1 cellular context compared by ENCODE assay signal in the genomic region with DNA sequence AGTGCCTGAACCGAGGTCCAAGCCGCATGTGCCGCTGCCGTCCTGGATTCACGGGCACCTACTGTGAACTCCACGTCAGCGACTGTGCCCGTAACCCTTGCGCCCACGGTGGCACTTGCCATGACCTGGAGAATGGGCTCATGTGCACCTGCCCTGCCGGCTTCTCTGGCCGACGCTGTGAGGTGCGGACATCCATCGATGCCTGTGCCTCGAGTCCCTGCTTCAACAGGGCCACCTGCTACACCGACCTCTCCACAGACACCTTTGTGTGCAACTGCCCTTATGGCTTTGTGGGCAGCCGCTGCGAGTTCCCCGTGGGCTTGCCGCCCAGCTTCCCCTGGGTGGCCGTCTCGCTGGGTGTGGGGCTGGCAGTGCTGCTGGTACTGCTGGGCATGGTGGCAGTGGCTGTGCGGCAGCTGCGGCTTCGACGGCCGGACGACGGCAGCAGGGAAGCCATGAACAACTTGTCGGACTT.
TF ChIP-seq lines count a peak whose summit lies in the region.

No MANE protein-coding gene starts in this region.

TF ChIP-seq in HepG2, 621 proteins besides CTCF, POLR2A, EP300 and RAD21 (continues in another document):
- TF ChIP-seq ZSCAN29 (CRISPR knock-in tag; conservative IDR thresholded peaks at IDR 0.05): no peak
- TF ChIP-seq, protein P1, sequence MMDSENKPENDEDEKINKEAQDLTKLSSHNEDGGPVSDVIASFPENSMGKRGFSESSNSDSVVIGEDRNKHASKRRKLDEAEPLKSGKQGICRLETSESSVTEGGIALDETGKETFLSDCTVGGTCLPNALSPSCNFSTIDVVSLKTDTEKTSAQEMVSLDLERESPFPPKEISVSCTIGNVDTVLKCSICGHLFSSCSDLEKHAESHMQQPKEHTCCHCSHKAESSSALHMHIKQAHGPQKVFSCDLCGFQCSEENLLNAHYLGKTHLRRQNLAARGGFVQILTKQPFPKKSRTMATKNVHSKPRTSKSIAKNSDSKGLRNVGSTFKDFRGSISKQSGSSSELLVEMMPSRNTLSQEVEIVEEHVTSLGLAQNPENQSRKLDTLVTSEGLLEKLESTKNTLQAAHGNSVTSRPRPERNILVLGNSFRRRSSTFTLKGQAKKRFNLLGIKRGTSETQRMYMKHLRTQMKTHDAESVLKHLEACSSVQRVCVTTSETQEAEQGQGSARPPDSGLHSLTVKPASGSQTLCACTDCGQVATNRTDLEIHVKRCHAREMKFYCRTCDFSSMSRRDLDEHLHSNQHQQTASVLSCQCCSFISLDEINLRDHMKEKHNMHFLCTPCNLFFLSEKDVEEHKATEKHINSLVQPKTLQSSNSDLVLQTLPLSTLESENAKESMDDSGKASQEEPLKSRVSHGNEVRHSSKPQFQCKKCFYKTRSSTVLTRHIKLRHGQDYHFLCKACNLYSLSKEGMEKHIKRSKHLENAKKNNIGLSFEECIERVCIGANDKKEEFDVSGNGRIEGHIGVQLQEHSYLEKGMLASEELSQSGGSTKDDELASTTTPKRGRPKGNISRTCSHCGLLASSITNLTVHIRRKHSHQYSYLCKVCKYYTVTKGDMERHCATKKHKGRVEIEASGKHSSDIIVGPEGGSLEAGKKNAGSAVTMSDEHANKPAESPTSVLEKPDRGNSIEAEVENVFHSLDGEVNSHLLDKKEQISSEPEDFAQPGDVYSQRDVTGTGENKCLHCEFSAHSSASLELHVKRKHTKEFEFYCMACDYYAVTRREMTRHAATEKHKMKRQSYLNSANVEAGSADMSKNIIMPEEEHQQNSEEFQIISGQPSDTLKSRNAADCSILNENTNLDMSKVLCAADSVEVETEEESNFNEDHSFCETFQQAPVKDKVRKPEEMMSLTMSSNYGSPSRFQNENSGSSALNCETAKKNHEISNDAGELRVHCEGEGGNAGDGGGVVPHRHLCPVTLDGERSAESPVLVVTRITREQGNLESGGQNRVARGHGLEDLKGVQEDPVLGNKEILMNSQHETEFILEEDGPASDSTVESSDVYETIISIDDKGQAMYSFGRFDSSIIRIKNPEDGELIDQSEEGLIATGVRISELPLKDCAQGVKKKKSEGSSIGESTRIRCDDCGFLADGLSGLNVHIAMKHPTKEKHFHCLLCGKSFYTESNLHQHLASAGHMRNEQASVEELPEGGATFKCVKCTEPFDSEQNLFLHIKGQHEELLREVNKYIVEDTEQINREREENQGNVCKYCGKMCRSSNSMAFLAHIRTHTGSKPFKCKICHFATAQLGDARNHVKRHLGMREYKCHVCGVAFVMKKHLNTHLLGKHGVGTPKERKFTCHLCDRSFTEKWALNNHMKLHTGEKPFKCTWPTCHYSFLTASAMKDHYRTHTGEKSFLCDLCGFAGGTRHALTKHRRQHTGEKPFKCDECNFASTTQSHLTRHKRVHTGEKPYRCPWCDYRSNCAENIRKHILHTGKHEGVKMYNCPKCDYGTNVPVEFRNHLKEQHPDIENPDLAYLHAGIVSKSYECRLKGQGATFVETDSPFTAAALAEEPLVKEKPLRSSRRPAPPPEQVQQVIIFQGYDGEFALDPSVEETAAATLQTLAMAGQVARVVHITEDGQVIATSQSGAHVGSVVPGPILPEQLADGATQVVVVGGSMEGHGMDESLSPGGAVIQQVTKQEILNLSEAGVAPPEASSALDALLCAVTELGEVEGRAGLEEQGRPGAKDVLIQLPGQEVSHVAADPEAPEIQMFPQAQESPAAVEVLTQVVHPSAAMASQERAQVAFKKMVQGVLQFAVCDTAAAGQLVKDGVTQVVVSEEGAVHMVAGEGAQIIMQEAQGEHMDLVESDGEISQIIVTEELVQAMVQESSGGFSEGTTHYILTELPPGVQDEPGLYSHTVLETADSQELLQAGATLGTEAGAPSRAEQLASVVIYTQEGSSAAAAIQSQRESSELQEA (CRISPR knock-in tag; IDR thresholded peaks at IDR 0.05; ENCODE audit: not compliant biosample characterization): peak; percentile 62
- peak; percentile 56; the same call in 1 of the 2 replicates for TF ChIP-seq MTA1 (CRISPR knock-in tag; IDR thresholded peaks at IDR 0.05; ENCODE audit: borderline replicate concordance)
- TF ChIP-seq, protein P2, sequence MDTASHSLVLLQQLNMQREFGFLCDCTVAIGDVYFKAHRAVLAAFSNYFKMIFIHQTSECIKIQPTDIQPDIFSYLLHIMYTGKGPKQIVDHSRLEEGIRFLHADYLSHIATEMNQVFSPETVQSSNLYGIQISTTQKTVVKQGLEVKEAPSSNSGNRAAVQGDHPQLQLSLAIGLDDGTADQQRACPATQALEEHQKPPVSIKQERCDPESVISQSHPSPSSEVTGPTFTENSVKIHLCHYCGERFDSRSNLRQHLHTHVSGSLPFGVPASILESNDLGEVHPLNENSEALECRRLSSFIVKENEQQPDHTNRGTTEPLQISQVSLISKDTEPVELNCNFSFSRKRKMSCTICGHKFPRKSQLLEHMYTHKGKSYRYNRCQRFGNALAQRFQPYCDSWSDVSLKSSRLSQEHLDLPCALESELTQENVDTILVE (CRISPR knock-in tag; IDR thresholded peaks at IDR 0.05): no peak
- TF ChIP-seq NFE2 (CRISPR knock-in tag; IDR thresholded peaks at IDR 0.05): no peak
- no peak for TF ChIP-seq ADNP (CRISPR knock-in tag; IDR thresholded peaks at IDR 0.05)
- peak; percentile 68; the same call in 1 of the 2 replicates for TF ChIP-seq ZBTB38 (CRISPR knock-in tag; IDR thresholded peaks at IDR 0.05)
- no peak for TF ChIP-seq HMG20A (CRISPR knock-in tag; IDR thresholded peaks at IDR 0.05; ENCODE audit: borderline replicate concordance)
- no peak for TF ChIP-seq ZNF614 (CRISPR knock-in tag; IDR thresholded peaks at IDR 0.05; ENCODE audit: borderline replicate concordance)
- TF ChIP-seq ZFYVE20 (CRISPR knock-in tag; IDR thresholded peaks at IDR 0.05; ENCODE audit: borderline replicate concordance, low read depth): no peak
- 0 out of 2 replicates have a peak, but pooled peaks have one; percentile 14 for TF ChIP-seq EEA1 (CRISPR knock-in tag; IDR thresholded peaks at IDR 0.05; ENCODE audit: borderline replicate concordance)
- peak; percentile 46; the same call in 1 of the 2 replicates for TF ChIP-seq HNRNPL (IDR thresholded peaks at IDR 0.05; ENCODE audit: low read depth, low read length)
- TF ChIP-seq NFATC3 (CRISPR knock-in tag; IDR thresholded peaks at IDR 0.05): no peak
- TF ChIP-seq SMARCE1 (IDR thresholded peaks at IDR 0.05; ENCODE audit: borderline replicate concordance): no peak
- TF ChIP-seq ZNF547 (CRISPR knock-in tag; IDR thresholded peaks at IDR 0.05): 0 out of 2 replicates have a peak, but pooled peaks have one; percentile 64
- no peak for TF ChIP-seq ZBTB7B (CRISPR knock-in tag; IDR thresholded peaks at IDR 0.05)
- TF ChIP-seq PITX1 (CRISPR knock-in tag; IDR thresholded peaks at IDR 0.05): no peak
- TF ChIP-seq, protein P3, sequence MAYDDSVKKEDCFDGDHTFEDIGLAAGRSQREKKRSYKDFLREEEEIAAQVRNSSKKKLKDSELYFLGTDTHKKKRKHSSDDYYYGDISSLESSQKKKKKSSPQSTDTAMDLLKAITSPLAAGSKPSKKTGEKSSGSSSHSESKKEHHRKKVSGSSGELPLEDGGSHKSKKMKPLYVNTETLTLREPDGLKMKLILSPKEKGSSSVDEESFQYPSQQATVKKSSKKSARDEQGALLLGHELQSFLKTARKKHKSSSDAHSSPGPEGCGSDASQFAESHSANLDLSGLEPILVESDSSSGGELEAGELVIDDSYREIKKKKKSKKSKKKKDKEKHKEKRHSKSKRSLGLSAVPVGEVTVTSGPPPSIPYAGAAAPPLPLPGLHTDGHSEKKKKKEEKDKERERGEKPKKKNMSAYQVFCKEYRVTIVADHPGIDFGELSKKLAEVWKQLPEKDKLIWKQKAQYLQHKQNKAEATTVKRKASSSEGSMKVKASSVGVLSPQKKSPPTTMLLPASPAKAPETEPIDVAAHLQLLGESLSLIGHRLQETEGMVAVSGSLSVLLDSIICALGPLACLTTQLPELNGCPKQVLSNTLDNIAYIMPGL (CRISPR knock-in tag; IDR thresholded peaks at IDR 0.05; ENCODE audit: borderline replicate concordance in 1 of 2, low read depth in 1 of 2): no peak
- no peak for TF ChIP-seq HIVEP1 (CRISPR knock-in tag; IDR thresholded peaks at IDR 0.05)
- TF ChIP-seq RNF2 (conservative IDR thresholded peaks at IDR 0.05; ENCODE audit: low read depth): no peak
- TF ChIP-seq MAFK (conservative IDR thresholded peaks at IDR 0.05 in 1 of 2, IDR thresholded peaks at IDR 0.05 in 1 of 2; ENCODE audit: low read length in 2 of 2): no peak
- TF ChIP-seq, protein P4, sequence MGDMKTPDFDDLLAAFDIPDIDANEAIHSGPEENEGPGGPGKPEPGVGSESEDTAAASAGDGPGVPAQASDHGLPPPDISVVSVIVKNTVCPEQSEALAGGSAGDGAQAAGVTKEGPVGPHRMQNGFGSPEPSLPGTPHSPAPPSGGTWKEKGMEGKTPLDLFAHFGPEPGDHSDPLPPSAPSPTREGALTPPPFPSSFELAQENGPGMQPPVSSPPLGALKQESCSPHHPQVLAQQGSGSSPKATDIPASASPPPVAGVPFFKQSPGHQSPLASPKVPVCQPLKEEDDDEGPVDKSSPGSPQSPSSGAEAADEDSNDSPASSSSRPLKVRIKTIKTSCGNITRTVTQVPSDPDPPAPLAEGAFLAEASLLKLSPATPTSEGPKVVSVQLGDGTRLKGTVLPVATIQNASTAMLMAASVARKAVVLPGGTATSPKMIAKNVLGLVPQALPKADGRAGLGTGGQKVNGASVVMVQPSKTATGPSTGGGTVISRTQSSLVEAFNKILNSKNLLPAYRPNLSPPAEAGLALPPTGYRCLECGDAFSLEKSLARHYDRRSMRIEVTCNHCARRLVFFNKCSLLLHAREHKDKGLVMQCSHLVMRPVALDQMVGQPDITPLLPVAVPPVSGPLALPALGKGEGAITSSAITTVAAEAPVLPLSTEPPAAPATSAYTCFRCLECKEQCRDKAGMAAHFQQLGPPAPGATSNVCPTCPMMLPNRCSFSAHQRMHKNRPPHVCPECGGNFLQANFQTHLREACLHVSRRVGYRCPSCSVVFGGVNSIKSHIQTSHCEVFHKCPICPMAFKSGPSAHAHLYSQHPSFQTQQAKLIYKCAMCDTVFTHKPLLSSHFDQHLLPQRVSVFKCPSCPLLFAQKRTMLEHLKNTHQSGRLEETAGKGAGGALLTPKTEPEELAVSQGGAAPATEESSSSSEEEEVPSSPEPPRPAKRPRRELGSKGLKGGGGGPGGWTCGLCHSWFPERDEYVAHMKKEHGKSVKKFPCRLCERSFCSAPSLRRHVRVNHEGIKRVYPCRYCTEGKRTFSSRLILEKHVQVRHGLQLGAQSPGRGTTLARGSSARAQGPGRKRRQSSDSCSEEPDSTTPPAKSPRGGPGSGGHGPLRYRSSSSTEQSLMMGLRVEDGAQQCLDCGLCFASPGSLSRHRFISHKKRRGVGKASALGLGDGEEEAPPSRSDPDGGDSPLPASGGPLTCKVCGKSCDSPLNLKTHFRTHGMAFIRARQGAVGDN (CRISPR knock-in tag; IDR thresholded peaks at IDR 0.05): peak; percentile 93
- TF ChIP-seq, protein P5, sequence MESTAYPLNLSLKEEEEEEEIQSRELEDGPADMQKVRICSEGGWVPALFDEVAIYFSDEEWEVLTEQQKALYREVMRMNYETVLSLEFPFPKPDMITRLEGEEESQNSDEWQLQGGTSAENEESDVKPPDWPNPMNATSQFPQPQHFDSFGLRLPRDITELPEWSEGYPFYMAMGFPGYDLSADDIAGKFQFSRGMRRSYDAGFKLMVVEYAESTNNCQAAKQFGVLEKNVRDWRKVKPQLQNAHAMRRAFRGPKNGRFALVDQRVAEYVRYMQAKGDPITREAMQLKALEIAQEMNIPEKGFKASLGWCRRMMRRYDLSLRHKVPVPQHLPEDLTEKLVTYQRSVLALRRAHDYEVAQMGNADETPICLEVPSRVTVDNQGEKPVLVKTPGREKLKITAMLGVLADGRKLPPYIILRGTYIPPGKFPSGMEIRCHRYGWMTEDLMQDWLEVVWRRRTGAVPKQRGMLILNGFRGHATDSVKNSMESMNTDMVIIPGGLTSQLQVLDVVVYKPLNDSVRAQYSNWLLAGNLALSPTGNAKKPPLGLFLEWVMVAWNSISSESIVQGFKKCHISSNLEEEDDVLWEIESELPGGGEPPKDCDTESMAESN (CRISPR knock-in tag; conservative IDR thresholded peaks at IDR 0.05): no peak
- TF ChIP-seq, protein P6, sequence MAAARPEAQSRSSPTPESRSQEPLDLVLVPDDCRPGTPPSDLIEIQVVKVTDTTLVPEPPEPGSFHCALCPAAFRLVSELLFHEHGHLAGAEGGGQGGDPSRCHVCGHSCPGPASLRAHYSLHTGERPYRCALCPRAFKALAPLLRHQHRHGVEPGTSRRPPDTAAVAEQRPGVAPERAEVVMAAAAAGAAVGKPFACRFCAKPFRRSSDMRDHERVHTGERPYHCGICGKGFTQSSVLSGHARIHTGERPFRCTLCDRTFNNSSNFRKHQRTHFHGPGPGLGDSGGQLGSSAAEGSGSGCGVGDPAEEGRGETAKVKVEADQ (CRISPR knock-in tag; IDR thresholded peaks at IDR 0.05; ENCODE audit: borderline replicate concordance): peak; percentile 77; the same call in 1 of the 2 replicates
- TF ChIP-seq ZNF883 (CRISPR knock-in tag; IDR thresholded peaks at IDR 0.05; ENCODE audit: not compliant biosample characterization): peak; percentile 24
- 0 out of 2 replicates have a peak, but pooled peaks have one; percentile 37 for TF ChIP-seq ZNF33B (CRISPR knock-in tag; IDR thresholded peaks at IDR 0.05)
- TF ChIP-seq, protein P7, sequence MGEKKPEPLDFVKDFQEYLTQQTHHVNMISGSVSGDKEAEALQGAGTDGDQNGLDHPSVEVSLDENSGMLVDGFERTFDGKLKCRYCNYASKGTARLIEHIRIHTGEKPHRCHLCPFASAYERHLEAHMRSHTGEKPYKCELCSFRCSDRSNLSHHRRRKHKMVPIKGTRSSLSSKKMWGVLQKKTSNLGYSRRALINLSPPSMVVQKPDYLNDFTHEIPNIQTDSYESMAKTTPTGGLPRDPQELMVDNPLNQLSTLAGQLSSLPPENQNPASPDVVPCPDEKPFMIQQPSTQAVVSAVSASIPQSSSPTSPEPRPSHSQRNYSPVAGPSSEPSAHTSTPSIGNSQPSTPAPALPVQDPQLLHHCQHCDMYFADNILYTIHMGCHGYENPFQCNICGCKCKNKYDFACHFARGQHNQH (CRISPR knock-in tag; IDR thresholded peaks at IDR 0.05): no peak
- no peak for TF ChIP-seq NR2F2 (IDR thresholded peaks at IDR 0.05; ENCODE audit: borderline replicate concordance, low read depth)
- TF ChIP-seq ELF4 (CRISPR knock-in tag; IDR thresholded peaks at IDR 0.05; ENCODE audit: borderline replicate concordance): no peak
- no peak for TF ChIP-seq ZNF282 (IDR thresholded peaks at IDR 0.05; ENCODE audit: partially characterized antibody)
- TF ChIP-seq SALL1 (CRISPR knock-in tag; IDR thresholded peaks at IDR 0.05): 0 out of 2 replicates have a peak, but pooled peaks have one; percentile 5
- TF ChIP-seq SYNCRIP (IDR thresholded peaks at IDR 0.05; ENCODE audit: insufficient read depth, low read depth, low read length): no peak
- no peak for TF ChIP-seq CREM (IDR thresholded peaks at IDR 0.05)
- TF ChIP-seq CREM (CRISPR knock-in tag; IDR thresholded peaks at IDR 0.05): no peak
- no peak for TF ChIP-seq ZBTB7A (CRISPR knock-in tag; IDR thresholded peaks at IDR 0.05)
- no peak for TF ChIP-seq CCAR2 (optimal IDR thresholded peaks at IDR 0.05; ENCODE audit: low read depth, low read length)
- TF ChIP-seq ZNF337 (CRISPR knock-in tag; IDR thresholded peaks at IDR 0.05; ENCODE audit: borderline replicate concordance, low read depth): no peak
- peak; percentile 41; the same call in 1 of the 2 replicates for TF ChIP-seq ZNF274 (CRISPR knock-in tag; IDR thresholded peaks at IDR 0.05)
- TF ChIP-seq, protein P8, sequence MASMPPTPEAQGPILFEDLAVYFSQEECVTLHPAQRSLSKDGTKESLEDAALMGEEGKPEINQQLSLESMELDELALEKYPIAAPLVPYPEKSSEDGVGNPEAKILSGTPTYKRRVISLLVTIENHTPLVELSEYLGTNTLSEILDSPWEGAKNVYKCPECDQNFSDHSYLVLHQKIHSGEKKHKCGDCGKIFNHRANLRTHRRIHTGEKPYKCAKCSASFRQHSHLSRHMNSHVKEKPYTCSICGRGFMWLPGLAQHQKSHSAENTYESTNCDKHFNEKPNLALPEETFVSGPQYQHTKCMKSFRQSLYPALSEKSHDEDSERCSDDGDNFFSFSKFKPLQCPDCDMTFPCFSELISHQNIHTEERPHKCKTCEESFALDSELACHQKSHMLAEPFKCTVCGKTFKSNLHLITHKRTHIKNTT (CRISPR knock-in tag; IDR thresholded peaks at IDR 0.05): no peak
